In genomic region chr22:33126881-33127280, GRCh38 we compare ENCODE assay signal across 12 cellular contexts.
A peak's percentile ranks its signal among the peaks of the same experiment; 100 is the strongest.
DNase-seq lines count a peak whose midpoint lies in the region; ATAC-seq and TF ChIP-seq lines count a peak whose summit lies in the region.
"Had no signal": no experiment of that assay in that cellular context is flagged by ENCODE, and none has a peak within 500 bp of the region (broad histone marks: within the 10 kb centered on the region; RNA-seq: fewer than 3 reads in every experiment).

No MANE protein-coding gene starts in this region.

- H3K9me3 Mint-ChIP-seq in progenitor cell of endocrine pancreas (ENCODE audit: low read depth), result peaks cover 5% of the 10 kb centered on the region

- H3K36me3 Mint-ChIP-seq in progenitor cell of endocrine pancreas (ENCODE audit: insufficient read depth), result no peaks in the 10 kb centered on the region

- H3K4me3 ChIP-seq in fibroblast of pulmonary artery (replicated peaks; ENCODE audit: low read depth, low read length), result no peak overlapping the region
- H3K4me3 ChIP-seq: tibial nerve had no signal

- no peak overlapping the region for H3K4me3 Mint-ChIP-seq in progenitor cell of endocrine pancreas (ENCODE audit: low read depth)

- no peak overlapping the region for H3K27ac Mint-ChIP-seq in progenitor cell of endocrine pancreas

- H3K27me3 Mint-ChIP-seq in progenitor cell of endocrine pancreas, result peaks cover 27% of the 10 kb centered on the region

- DNase-seq in NCI-H1694 treated with DMSO at 0.1 percent for 48 hours (lab: John Stamatoyannopoulos, UW), result peak; percentile 50
- DNase-seq in NCI-H1694 (lab: John Stamatoyannopoulos, UW), result no peak
- peak; percentile 62 for DNase-seq in NCI-H2227 treated with DMSO at 0.1 percent for 48 hours (lab: John Stamatoyannopoulos, UW)
- peak; percentile 15 for DNase-seq in fibroblast of pulmonary artery (ENCODE audit: low read depth)
- no peak for DNase-seq in progenitor cell of endocrine pancreas (ENCODE audit: low spot score, unreplicated experiment)
- no peak for DNase-seq in activated CD8-positive, alpha-beta memory T cell treated with anti-CD3 and anti-CD28 coated beads for 24 hours
- no peak for DNase-seq in NCI-H774 (lab: John Stamatoyannopoulos, UW)
- DNase-seq: activated gamma-delta T cell, KG1, OCI-M1 had no signal

- ATAC-seq in HG03196 (IDR thresholded peaks at IDR 0.05; ENCODE audit: unreplicated experiment), result no peak

- H3K4me1 Mint-ChIP-seq in progenitor cell of endocrine pancreas (ENCODE audit: low read depth), result peaks cover 8% of the 10 kb centered on the region

- TF ChIP-seq CTCF in fibroblast of pulmonary artery (IDR thresholded peaks at IDR 0.05; ENCODE audit: low read length, missing control alignments) (no peak), progenitor cell of endocrine pancreas (IDR thresholded peaks at IDR 0.05; ENCODE audit: unreplicated experiment) (peak; percentile 33)

Comparison
In these comparisons a context has a peak if more than half of its experiments do, and no peak if none do; other contexts are left out.
1. DNase-seq: peak in NCI-H1694 treated with DMSO at 0.1 percent for 48 hours (single experiment), NCI-H2227 treated with DMSO at 0.1 percent for 48 hours (single experiment) and fibroblast of pulmonary artery (single experiment); none in NCI-H1694 (single experiment), progenitor cell of endocrine pancreas (single experiment), activated CD8-positive, alpha-beta memory T cell treated with anti-CD3 and anti-CD28 coated beads for 24 hours (single experiment) and NCI-H774 (single experiment).